Comparison of ENCODE assay signal across 1 cellular context in genomic region chr1:14758962-14759361, GRCh38.
TF ChIP-seq lines count a peak whose summit lies in the region.

No MANE protein-coding gene starts in this region.

TF ChIP-seq in K562, 482 proteins besides CTCF, POLR2A, EP300 and RAD21 (continued from another document):
- TF ChIP-seq PBX2 (CRISPR knock-in tag; IDR thresholded peaks at IDR 0.05; ENCODE audit: low read depth) (no peak), PBX2 (tag; conservative IDR thresholded peaks at IDR 0.05; ENCODE audit: low read depth) (peak; percentile 38; the same call in 1 of the 2 replicates), PKNOX1 (IDR thresholded peaks at IDR 0.05) (0 out of 2 replicates have a peak, but pooled peaks have one; percentile 11), HLTF (IDR thresholded peaks at IDR 0.05) (no peak)
